Comparison of ENCODE assay signal across 14 cellular contexts in the genomic region with DNA sequence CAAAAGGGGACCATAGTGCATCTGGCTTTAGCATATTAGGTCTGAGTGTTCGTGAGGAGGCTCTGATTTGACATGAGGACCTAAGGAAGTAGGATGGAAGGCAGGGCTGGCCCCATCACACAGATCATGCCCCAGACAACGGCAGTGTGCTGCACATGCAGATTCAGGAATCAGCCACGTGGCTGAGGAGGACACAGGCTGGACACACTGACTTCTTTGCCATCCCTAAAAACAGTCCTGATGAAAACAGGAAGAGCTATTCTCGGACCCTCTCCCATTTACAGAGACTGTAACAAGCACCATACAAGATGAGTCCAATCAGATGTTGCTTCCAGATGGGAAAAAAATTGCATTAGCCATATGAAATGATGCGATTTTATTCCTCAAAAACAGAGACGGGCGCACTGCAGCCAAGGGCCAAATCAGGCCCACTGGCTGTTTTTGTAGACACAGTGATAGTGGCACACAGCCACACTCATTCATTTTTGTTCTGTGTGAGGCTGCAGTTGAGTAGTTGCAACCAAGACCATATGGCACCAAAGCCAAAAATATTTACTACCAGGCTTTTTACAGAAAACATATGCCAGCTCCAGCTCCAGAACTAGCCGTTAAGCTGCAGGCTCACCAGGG. TPM values are rescaled to one million over a fixed set of nuclear protein-coding genes. Genes with fewer than 3 reads are reported as not detected.
"Had no signal": no experiment of that assay in that cellular context is flagged by ENCODE, and none has a peak within 500 bp of the region (broad histone marks: within the 10 kb centered on the region; RNA-seq: fewer than 3 reads in every experiment).

No MANE protein-coding gene starts in this region.

- H3K27ac ChIP-seq: ascending aorta, cardiac muscle cell, colonic mucosa, prostate gland, thoracic aorta had no signal

- H3K36me3 ChIP-seq: colonic mucosa, prostate gland had no signal

- H3K27ac Mint-ChIP-seq: activated naive CD4-positive, alpha-beta T cell treated with anti-CD3 and anti-CD28 coated beads, Interleukin-2, amount 10 ng/mL, durations not matched to agents 7 days and 5 days; nephron progenitor cell; stimulated activated naive CD8-positive, alpha-beta T cell treated with anti-CD3 and anti-CD28 coated beads, Interleukin-15, amount 100 ng/mL, for 72 hours had no signal

- ATAC-seq: esophagus mucosa; right cardiac atrium; stimulated activated naive CD8-positive, alpha-beta T cell treated with anti-CD3 and anti-CD28 coated beads, Interleukin-15, amount 100 ng/mL, for 72 hours had no signal

- H3K4me3 ChIP-seq: ascending aorta, cardiac muscle cell, colonic mucosa, prostate gland, thoracic aorta had no signal

- DNase-seq: activated CD4-positive, alpha-beta T cell treated with anti-CD3 and anti-CD28 coated beads for 1 hour; activated CD4-positive, alpha-beta T cell treated with anti-CD3 and anti-CD28 coated beads, Interleukin-2, amount 50 U/mL, for 4 hours; activated naive CD4-positive, alpha-beta T cell treated with anti-CD3 and anti-CD28 coated beads, Interleukin-2, amount 10 ng/mL, durations not matched to agents 7 days and 5 days; activated T-cell treated with anti-CD3 and anti-CD28 coated beads for 4 hours; colonic mucosa; nephron progenitor cell; right cardiac atrium; small intestine; stimulated activated naive CD8-positive, alpha-beta T cell treated with anti-CD3 and anti-CD28 coated beads, Interleukin-15, amount 100 ng/mL, for 72 hours had no signal

- FAIRE-seq: small intestine had no signal

- H3K4me1 Mint-ChIP-seq: nephron progenitor cell had no signal

- H3K9me3 ChIP-seq: ascending aorta, colonic mucosa, prostate gland, thoracic aorta had no signal

- H3K27me3 ChIP-seq: ascending aorta, cardiac muscle cell, colonic mucosa had no signal

- H3K4me3 Mint-ChIP-seq: activated naive CD4-positive, alpha-beta T cell treated with anti-CD3 and anti-CD28 coated beads, Interleukin-2, amount 10 ng/mL, durations not matched to agents 7 days and 5 days; nephron progenitor cell; stimulated activated naive CD8-positive, alpha-beta T cell treated with anti-CD3 and anti-CD28 coated beads, Interleukin-15, amount 100 ng/mL, for 72 hours had no signal

- H3K9me3 Mint-ChIP-seq: activated naive CD4-positive, alpha-beta T cell treated with anti-CD3 and anti-CD28 coated beads, Interleukin-2, amount 10 ng/mL, durations not matched to agents 7 days and 5 days; nephron progenitor cell; stimulated activated naive CD8-positive, alpha-beta T cell treated with anti-CD3 and anti-CD28 coated beads, Interleukin-15, amount 100 ng/mL, for 72 hours had no signal

- H3K4me1 ChIP-seq: ascending aorta, colonic mucosa, prostate gland had no signal

- H3K27me3 Mint-ChIP-seq: activated naive CD4-positive, alpha-beta T cell treated with anti-CD3 and anti-CD28 coated beads, Interleukin-2, amount 10 ng/mL, durations not matched to agents 7 days and 5 days; stimulated activated naive CD8-positive, alpha-beta T cell treated with anti-CD3 and anti-CD28 coated beads, Interleukin-15, amount 100 ng/mL, for 72 hours had no signal

RNA-seq across cellular contexts. Expression of a gene that starts 50.8 kb away (rescaled TPM):
- total RNA-seq: ascending aorta had no signal
